Comparison of ENCODE assay signal across 1 cellular context in the genomic region with DNA sequence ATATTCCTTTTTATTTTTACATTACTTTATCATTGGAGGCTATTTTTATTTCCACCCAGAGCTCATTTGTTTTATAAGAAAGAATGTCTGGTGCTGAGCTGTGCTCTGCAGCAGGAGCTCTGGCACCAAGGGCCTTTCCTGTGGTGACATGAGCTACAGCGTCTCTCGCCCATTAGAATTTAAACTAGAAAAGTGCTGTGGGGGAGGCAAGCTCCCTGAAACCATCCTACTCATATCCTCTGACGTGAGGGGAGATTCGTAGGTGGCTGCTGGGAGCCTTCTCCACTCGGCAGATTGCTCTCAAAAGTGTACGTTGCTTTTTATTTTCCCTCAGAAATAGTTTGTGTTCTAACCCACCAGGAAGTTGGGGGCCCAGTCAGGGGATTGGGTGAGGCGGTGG.
TF ChIP-seq lines count a peak whose summit lies in the region.

No MANE protein-coding gene starts in this region.

TF ChIP-seq in GM12878, 131 proteins besides CTCF, POLR2A, EP300 and RAD21:
- TF ChIP-seq, protein P1, sequence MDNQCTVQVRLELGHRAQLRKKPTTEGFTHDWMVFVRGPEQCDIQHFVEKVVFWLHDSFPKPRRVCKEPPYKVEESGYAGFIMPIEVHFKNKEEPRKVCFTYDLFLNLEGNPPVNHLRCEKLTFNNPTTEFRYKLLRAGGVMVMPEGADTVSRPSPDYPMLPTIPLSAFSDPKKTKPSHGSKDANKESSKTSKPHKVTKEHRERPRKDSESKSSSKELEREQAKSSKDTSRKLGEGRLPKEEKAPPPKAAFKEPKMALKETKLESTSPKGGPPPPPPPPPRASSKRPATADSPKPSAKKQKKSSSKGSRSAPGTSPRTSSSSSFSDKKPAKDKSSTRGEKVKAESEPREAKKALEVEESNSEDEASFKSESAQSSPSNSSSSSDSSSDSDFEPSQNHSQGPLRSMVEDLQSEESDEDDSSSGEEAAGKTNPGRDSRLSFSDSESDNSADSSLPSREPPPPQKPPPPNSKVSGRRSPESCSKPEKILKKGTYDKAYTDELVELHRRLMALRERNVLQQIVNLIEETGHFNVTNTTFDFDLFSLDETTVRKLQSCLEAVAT (IDR thresholded peaks at IDR 0.05), result no peak
- peak; percentile 78 for TF ChIP-seq CREM (IDR thresholded peaks at IDR 0.05; ENCODE audit: low read depth)
- TF ChIP-seq EED (IDR thresholded peaks at IDR 0.05; ENCODE audit: low read depth), result peak; percentile 89
- 0 out of 2 replicates have a peak, but pooled peaks have one; percentile 12 for TF ChIP-seq PML (IDR thresholded peaks at IDR 0.05; ENCODE audit: low read length)
- 0 out of 2 replicates have a peak, but pooled peaks have one; percentile 22 for TF ChIP-seq MEF2A (IDR thresholded peaks at IDR 0.05; ENCODE audit: insufficient read depth, low read depth, low read length)
- TF ChIP-seq IKZF1 (conservative IDR thresholded peaks at IDR 0.05), result no peak
- 0 out of 2 replicates have a peak, but pooled peaks have one; percentile 9 for TF ChIP-seq JUNB (IDR thresholded peaks at IDR 0.05)
- TF ChIP-seq RUNX3 (IDR thresholded peaks at IDR 0.05; ENCODE audit: low read length), result peak; percentile 53; the same call in 1 of the 2 replicates
- no peak for TF ChIP-seq PAX5 (IDR thresholded peaks at IDR 0.05; ENCODE audit: borderline replicate concordance, low read depth, low read length)
- TF ChIP-seq CREB1 (IDR thresholded peaks at IDR 0.05; ENCODE audit: low read depth), result 0 out of 2 replicates have a peak, but pooled peaks have one; percentile 58
- 0 out of 2 replicates have a peak, but pooled peaks have one; percentile 28 for TF ChIP-seq NFIC (IDR thresholded peaks at IDR 0.05; ENCODE audit: low read depth, low read length)
- TF ChIP-seq CBFB (IDR thresholded peaks at IDR 0.05; ENCODE audit: low read depth), result 0 out of 2 replicates have a peak, but pooled peaks have one; percentile 24
